ENCODE assay signal across 9 cellular contexts in the genomic region with DNA sequence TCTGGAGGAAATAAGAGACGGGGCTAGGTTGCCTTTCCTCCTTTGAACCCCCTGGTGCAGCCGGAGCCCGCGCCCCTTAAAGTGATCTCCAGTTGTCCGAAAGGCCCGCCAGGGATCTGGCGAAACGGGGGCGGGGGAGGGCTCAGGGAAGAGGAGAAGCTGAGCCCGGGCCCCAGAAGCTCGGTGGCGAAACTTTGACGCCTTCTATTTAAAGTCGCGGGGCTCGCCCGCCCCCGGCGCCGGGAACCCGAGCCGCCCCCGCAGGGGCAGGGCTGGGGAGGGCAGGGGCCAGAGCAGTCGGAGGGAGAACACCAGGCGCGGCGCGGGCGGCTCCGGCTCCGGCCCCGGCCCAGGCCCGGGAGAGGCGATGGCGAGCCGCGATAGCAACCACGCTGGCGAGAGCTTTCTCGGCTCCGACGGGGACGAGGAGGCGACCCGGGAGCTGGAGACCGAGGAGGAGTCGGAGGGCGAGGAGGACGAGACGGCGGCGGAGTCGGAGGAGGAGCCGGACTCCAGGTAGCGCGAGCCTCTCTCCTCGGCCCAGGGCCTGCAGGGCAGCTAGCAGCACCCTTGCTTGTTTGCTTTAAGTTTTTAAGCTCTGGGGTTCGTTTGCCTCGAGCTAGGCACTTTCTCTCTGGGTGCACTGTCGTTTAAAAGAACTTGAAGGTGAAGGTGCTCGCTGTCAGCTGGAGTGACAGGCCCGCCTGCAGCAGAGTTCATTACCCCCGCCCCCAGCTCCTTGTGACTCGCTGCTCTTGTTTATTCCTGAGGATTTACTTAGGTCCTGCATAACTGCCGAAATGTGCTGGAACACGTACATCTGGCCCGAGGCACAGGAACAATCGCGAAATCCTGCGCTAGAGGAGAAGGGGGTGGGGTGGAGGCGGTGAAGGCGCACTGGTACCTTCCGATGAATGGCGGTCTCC. TPM values are rescaled to one million over a fixed set of nuclear protein-coding genes. Genes with fewer than 3 reads are reported as not detected.
DNase-seq lines count a peak whose midpoint lies in the region; ATAC-seq and TF ChIP-seq lines count a peak whose summit lies in the region.
"Had no signal": no experiment of that assay in that cellular context is flagged by ENCODE, and none has a peak within 500 bp of the region (broad histone marks: within the 10 kb centered on the region; RNA-seq: fewer than 3 reads in every experiment).

A gene (plus strand): TSS at position 296 of the 926 bp plus-strand sequence. CDS start 72 bp downstream, at position 368.

- H3K4me1 Mint-ChIP-seq in CD14-positive monocyte: peaks cover 11% of the 10 kb centered on the region

- H3K9me3 Mint-ChIP-seq in CD14-positive monocyte: peaks cover 5 to 11% (median 10%) of the 10 kb centered on the region in 7 donors

- POLR2A ChIA-PET in PC-3 (lab: Charles Lee; ENCODE audit: unreplicated experiment): no interaction called here

- ATAC-seq in PC-3 (peak; percentile 29; the same call in 1 of the 2 replicates), esophagus mucosa (peak; percentile 90), lung (ENCODE audit: insufficient read depth, low FRiP score) (peak; percentile 37), GM18867 (IDR thresholded peaks at IDR 0.05; ENCODE audit: unreplicated experiment) (no peak)

- H3K9ac ChIP-seq in PC-3 (ENCODE audit: low read length): no peak within 1 kb of the TSS

- H3K27ac ChIP-seq in PC-3 (ENCODE audit: low read length) (no peak within 1 kb of the TSS), lung (ENCODE audit: low read depth in 1 of 2, low read length in 1 of 2) (peak within 1 kb of the TSS; percentile 6 to 96), thymus (ENCODE audit: low read depth) (peak within 1 kb of the TSS; percentile 36)

- CTCF ChIA-PET in PC-3 (lab: Charles Lee): no interaction called here

- peak within 1 kb of the TSS in 1 of 2 donors; percentile 62 for H3K4me3 Mint-ChIP-seq in CD14-positive monocyte

- H4K20me1 ChIP-seq in PC-3 (ENCODE audit: low read length): no peaks in the 10 kb centered on the region

- H3K27me3 ChIP-seq in PC-3 (ENCODE audit: low read length) (no peaks in the 10 kb centered on the region), lung (ENCODE audit: control insufficient read depth, insufficient read depth) (no peaks in the 10 kb centered on the region), thymus (ENCODE audit: control insufficient read depth, insufficient read depth) (no peaks in the 10 kb centered on the region)

- no peaks in the 10 kb centered on the region for H3K9me2 ChIP-seq in PC-3 (replicated peaks; ENCODE audit: low read length)

- H3K36me3 ChIP-seq in PC-3 (ENCODE audit: low read depth, low read length) (no peaks in the 10 kb centered on the region; the same call in 1 of the 2 replicates), lung (ENCODE audit: control insufficient read depth in 2 of 2, insufficient read depth in 2 of 2, low read length in 2 of 2) (peaks cover 0 to 4% of the 10 kb centered on the region in 2 donors), thymus (ENCODE audit: control insufficient read depth, insufficient read depth) (peaks cover 12% of the 10 kb centered on the region)

- H3F3A ChIP-seq in PC-3 (ENCODE audit: low read length, unreplicated experiment): no peaks in the 10 kb centered on the region

- no peak within 1 kb of the TSS for H3K4me2 ChIP-seq in PC-3 (ENCODE audit: low read length)

- WGBS in lung, 2 donors: 42 to 51% methylated on average over 74 of the region's 74 CpGs
- 71% methylated on average over 74 of the region's 74 CpGs for WGBS in thymus

- BruUV-seq in PC-3 (replicated peaks; lab: Mats Ljungman, UMichigan): no TSS peak

- H3K4me3 ChIP-seq in PC-3 (ENCODE audit: low read length) (no peak within 1 kb of the TSS), lung (peak within 1 kb of the TSS; percentile 40), thymus (ENCODE audit: low read length) (peak within 1 kb of the TSS; percentile 26)

- H3K36me3 Mint-ChIP-seq in CD14-positive monocyte: peaks cover 39 to 50% of the 10 kb centered on the region in 2 donors

- H3K27ac Mint-ChIP-seq in CD14-positive monocyte: no peak within 1 kb of the TSS

- intact Hi-C loops in PC-3 (cut with micrococcal nuclease): loop anchor here (10.0 kb wide), 1 partner anchor 395 kb away; no protein-coding TSS in a partner anchor
- intact Hi-C loops in CD14-positive monocyte (cut with micrococcal nuclease): no loop called here

- no peaks in the 10 kb centered on the region for H3K79me2 ChIP-seq in PC-3 (ENCODE audit: low read length)

- no peak for TF ChIP-seq CTCF in PC-3 (conservative IDR thresholded peaks at IDR 0.05; ENCODE audit: low read depth, low read length)
- TF ChIP-seq CTCF in lung (IDR thresholded peaks at IDR 0.05; ENCODE audit: control extremely low read depth, extremely low read depth): no peak
- TF ChIP-seq CTCF in CD14-positive monocyte (IDR thresholded peaks at IDR 0.05): no peak

- no peak within 1 kb of the TSS for H2AFZ ChIP-seq in PC-3 (ENCODE audit: low read length)

- peaks cover 0 to 3% (median 0%) of the 10 kb centered on the region in 3 donors for H3K27me3 Mint-ChIP-seq in CD14-positive monocyte (ENCODE audit: low read depth in 3 of 3)

- H3K4me1 ChIP-seq in PC-3 (ENCODE audit: insufficient read depth, low read length) (no peaks in the 10 kb centered on the region), lung (ENCODE audit: control insufficient read depth in 2 of 2, insufficient read depth in 2 of 2, low read length in 2 of 2) (peaks cover 0 to 2% of the 10 kb centered on the region in 2 donors), thymus (ENCODE audit: control insufficient read depth, insufficient read depth, low read length) (no peaks in the 10 kb centered on the region)

- DNase-seq in PC-3 (no peak), lung (ENCODE audit: low spot score) (peak; percentile 33), CD14-positive monocyte (ENCODE audit: low spot score) (no peak), DMS79 treated with DMSO at 0.1 percent for 48 hours (lab: John Stamatoyannopoulos, UW) (no peak), NCI-H1092 (lab: John Stamatoyannopoulos, UW) (no peak)
- DNase-seq: activated CD4-positive, alpha-beta T cell treated with anti-CD3 and anti-CD28 coated beads, Interleukin-2, amount 50 U/mL, for 1 hour had no signal

- H3K9me3 ChIP-seq in PC-3 (ENCODE audit: low read length) (no peaks in the 10 kb centered on the region), lung (ENCODE audit: control insufficient read depth in 2 of 2, insufficient read depth in 1 of 2, low read length in 1 of 2) (no peaks in the 10 kb centered on the region), thymus (ENCODE audit: control insufficient read depth) (no peaks in the 10 kb centered on the region)

RNA-seq across cellular contexts. Expression of the gene that starts here (rescaled TPM):
- total RNA-seq in PC-3 (2014; rRNA removed) (under 0.01 and 0.15 TPM in 2 replicates), esophagus mucosa (0.36 TPM), lung (10 to 100 TPM in 1 of 2 donors, under 1 TPM in 1; 0.80 to 12.3 TPM)
- polyA plus RNA-seq in lung (under 1 TPM; 0.29 to 0.65 TPM), thymus (7.2 TPM), CD14-positive monocyte (under 1 TPM in 1 of 2 donors, not detected in 1; 0.01 TPM)

Comparison
In these comparisons a context has a peak if more than half of its experiments do, and no peak if none do; other contexts are left out.
1. Peak in ATAC-seq in PC-3; RNA of the gene not detected or under 1 TPM.
2. Peak in ATAC-seq in esophagus mucosa; RNA of the gene not detected or under 1 TPM.